In genomic region chr3:39149498-39150169, GRCh38 we compare ENCODE assay signal across 11 cellular contexts. TPM values are rescaled to one million over a fixed set of nuclear protein-coding genes. Genes with fewer than 3 reads are reported as not detected.
DNase-seq lines count a peak whose midpoint lies in the region; ATAC-seq and TF ChIP-seq lines count a peak whose summit lies in the region.
"Had no signal": no experiment of that assay in that cellular context is flagged by ENCODE, and none has a peak within 500 bp of the region (broad histone marks: within the 10 kb centered on the region; RNA-seq: fewer than 3 reads in every experiment).

No MANE protein-coding gene starts in this region.

- WGBS in aorta, 2 donors: 67 to 70% methylated on average over 3 of the region's 3 CpGs

- no peaks in the 10 kb centered on the region for H3K27me3 ChIP-seq in aorta (ENCODE audit: control insufficient read depth in 1 of 2, insufficient read depth in 2 of 2, low read length in 1 of 2)

- no peaks in the 10 kb centered on the region for H3K9me3 ChIP-seq in aorta (ENCODE audit: control insufficient read depth, low read length)

- ATAC-seq in stimulated activated naive CD8-positive, alpha-beta T cell treated with anti-CD3 and anti-CD28 coated beads, Interleukin-15, Interleukin-2, amounts not matched to agents 100 U/mL and 50 U/mL, for 24 hours: no peak
- no peak for ATAC-seq in naive B cell (ENCODE audit: low read depth in 2 of 2)
- ATAC-seq in aorta (ENCODE audit: low FRiP score): no peak
- no peak for ATAC-seq in HG03460 (IDR thresholded peaks at IDR 0.05; ENCODE audit: unreplicated experiment)
- ATAC-seq in GM18907 (IDR thresholded peaks at IDR 0.05; ENCODE audit: unreplicated experiment): no peak

- peaks cover 78% of the 10 kb centered on the region for H3K36me3 Mint-ChIP-seq in stimulated activated naive CD8-positive, alpha-beta T cell treated with anti-CD3 and anti-CD28 coated beads, Interleukin-15, Interleukin-2, amounts not matched to agents 100 ng/mL and 50 ng/mL, for 24 hours (ENCODE audit: low read depth)
- H3K36me3 Mint-ChIP-seq in brain: peaks cover 2% of the 10 kb centered on the region
- peaks cover 4 to 6% of the 10 kb centered on the region in 2 donors for H3K36me3 Mint-ChIP-seq in naive B cell

- no peaks in the 10 kb centered on the region for H3K9me3 Mint-ChIP-seq in stimulated activated naive CD8-positive, alpha-beta T cell treated with anti-CD3 and anti-CD28 coated beads, Interleukin-15, Interleukin-2, amounts not matched to agents 100 ng/mL and 50 ng/mL, for 24 hours
- H3K9me3 Mint-ChIP-seq in brain: peaks cover 0 to 3% (median 0%) of the 10 kb centered on the region in 5 experiments
- peaks cover 0 to under 1% (median 0%) of the 10 kb centered on the region in 7 donors for H3K9me3 Mint-ChIP-seq in naive B cell

- H3K4me3 Mint-ChIP-seq in stimulated activated naive CD8-positive, alpha-beta T cell treated with anti-CD3 and anti-CD28 coated beads, Interleukin-15, Interleukin-2, amounts not matched to agents 100 ng/mL and 50 ng/mL, for 24 hours: peak overlapping the region; percentile 100
- H3K4me3 Mint-ChIP-seq in brain (peak overlapping the region; percentile 92 to 100 (median 97)), naive B cell (peak overlapping the region; percentile 7 to 100 (median 96))

- H3K27me3 Mint-ChIP-seq in stimulated activated naive CD8-positive, alpha-beta T cell treated with anti-CD3 and anti-CD28 coated beads, Interleukin-15, Interleukin-2, amounts not matched to agents 100 ng/mL and 50 ng/mL, for 24 hours: no peaks in the 10 kb centered on the region
- H3K27me3 Mint-ChIP-seq in brain: peaks cover 8% of the 10 kb centered on the region
- H3K27me3 Mint-ChIP-seq in naive B cell: no peaks in the 10 kb centered on the region

- H3K4me3 ChIP-seq in aorta (ENCODE audit: low read length in 2 of 2): no peak overlapping the region

- TF ChIP-seq CTCF in brain (conservative IDR thresholded peaks at IDR 0.05): no peak

- intact Hi-C loops in aorta (cut with DNase I): no loop called here

- DNase-seq in stimulated activated naive CD8-positive, alpha-beta T cell treated with anti-CD3 and anti-CD28 coated beads, Interleukin-15, Interleukin-2, amounts not matched to agents 100 U/mL and 50 U/mL, for 24 hours: no peak
- DNase-seq in naive B cell (no peak), aorta (no peak), NCI-H1105 (lab: John Stamatoyannopoulos, UW) (no peak)
- DNase-seq: DND-41 had no signal

- peak overlapping the region; percentile 100 for H3K27ac Mint-ChIP-seq in stimulated activated naive CD8-positive, alpha-beta T cell treated with anti-CD3 and anti-CD28 coated beads, Interleukin-15, Interleukin-2, amounts not matched to agents 100 ng/mL and 50 ng/mL, for 24 hours
- H3K27ac Mint-ChIP-seq in brain (peak overlapping the region; percentile 98 to 99 (median 98)), naive B cell (peak overlapping the region; percentile 96 to 100 (median 98))

- peaks cover 82% of the 10 kb centered on the region for H3K4me1 Mint-ChIP-seq in stimulated activated naive CD8-positive, alpha-beta T cell treated with anti-CD3 and anti-CD28 coated beads, Interleukin-15, Interleukin-2, amounts not matched to agents 100 ng/mL and 50 ng/mL, for 24 hours (ENCODE audit: low read depth)
- peaks cover 78% of the 10 kb centered on the region for H3K4me1 Mint-ChIP-seq in brain
- peaks cover 74 to 78% (median 75%) of the 10 kb centered on the region in 3 donors for H3K4me1 Mint-ChIP-seq in naive B cell

- H3K27ac ChIP-seq in aorta (ENCODE audit: low read depth in 1 of 2, low read length in 2 of 2): peak overlapping the region; percentile 34 to 83

- H3K4me1 ChIP-seq in aorta (ENCODE audit: control insufficient read depth in 1 of 2, insufficient read depth in 2 of 2, low read length in 2 of 2): peaks cover 10% of the 10 kb centered on the region in 2 donors

- H3K36me3 ChIP-seq in aorta (ENCODE audit: control insufficient read depth in 1 of 2, insufficient read depth in 2 of 2, low read length in 1 of 2): peaks cover 0 to 5% of the 10 kb centered on the region in 2 donors

RNA-seq across cellular contexts. Expression of gene CSRNP1, which starts 3.8 kb away (rescaled TPM):
- polyA plus RNA-seq in brain (ENCODE audit: insufficient read depth, low read depth, low replicate concordance) (9.0 TPM), naive B cell (ENCODE audit: low read depth in 6 of 6) (10 to 100 TPM; 47.3 to 99.7 (median 64.4) TPM), aorta (10 to 100 TPM; 15.8 to 27.3 TPM)
- total RNA-seq in aorta: 100 to 1,000 TPM in 1 of 2 donors, 10 to 100 TPM in 1; 41.9 to 117 TPM

RNA-seq across cellular contexts. Expression of gene TTC21A, which starts 42.2 kb away (rescaled TPM):
- polyA plus RNA-seq in brain (ENCODE audit: insufficient read depth, low read depth, low replicate concordance) (1.7 TPM), naive B cell (ENCODE audit: low read depth in 6 of 6) (10 to 100 TPM in 4 of 6 donors, 1 to 10 TPM in 2; 3.8 to 14.8 (median 11.2) TPM), aorta (10 to 100 TPM in 1 of 2 donors, 1 to 10 TPM in 1; 1.8 to 15.0 TPM)
- total RNA-seq in aorta: 10 to 100 TPM in 1 of 2 donors, 1 to 10 TPM in 1; 3.6 to 11.6 TPM

RNA-seq across cellular contexts. Expression of gene GORASP1, which starts 42.2 kb away (rescaled TPM):
- polyA plus RNA-seq in brain (ENCODE audit: insufficient read depth, low read depth, low replicate concordance) (34.3 TPM), naive B cell (ENCODE audit: low read depth in 6 of 6) (10 to 100 TPM; 19.7 to 36.7 (median 27.2) TPM), aorta (10 to 100 TPM; 14.7 to 66.3 TPM)
- 10 to 100 TPM; 52.3 to 62.2 TPM for total RNA-seq in aorta

RNA-seq across cellular contexts. Expression of gene XIRP1, which starts 42.8 kb away (rescaled TPM):
- not detected for polyA plus RNA-seq in brain (ENCODE audit: insufficient read depth, low read depth, low replicate concordance)
- under 1 TPM in 1 of 6 donors, not detected in 5; 0.05 TPM for polyA plus RNA-seq in naive B cell (ENCODE audit: low read depth in 6 of 6)
- under 1 TPM in 1 of 2 donors, not detected in 1; 0.19 TPM for total RNA-seq in aorta
- under 1 TPM; 0.13 to 0.75 TPM for polyA plus RNA-seq in aorta
- total RNA-seq: dermis microvascular lymphatic vessel endothelial cell, temporal lobe had no signal
